In the genomic region with DNA sequence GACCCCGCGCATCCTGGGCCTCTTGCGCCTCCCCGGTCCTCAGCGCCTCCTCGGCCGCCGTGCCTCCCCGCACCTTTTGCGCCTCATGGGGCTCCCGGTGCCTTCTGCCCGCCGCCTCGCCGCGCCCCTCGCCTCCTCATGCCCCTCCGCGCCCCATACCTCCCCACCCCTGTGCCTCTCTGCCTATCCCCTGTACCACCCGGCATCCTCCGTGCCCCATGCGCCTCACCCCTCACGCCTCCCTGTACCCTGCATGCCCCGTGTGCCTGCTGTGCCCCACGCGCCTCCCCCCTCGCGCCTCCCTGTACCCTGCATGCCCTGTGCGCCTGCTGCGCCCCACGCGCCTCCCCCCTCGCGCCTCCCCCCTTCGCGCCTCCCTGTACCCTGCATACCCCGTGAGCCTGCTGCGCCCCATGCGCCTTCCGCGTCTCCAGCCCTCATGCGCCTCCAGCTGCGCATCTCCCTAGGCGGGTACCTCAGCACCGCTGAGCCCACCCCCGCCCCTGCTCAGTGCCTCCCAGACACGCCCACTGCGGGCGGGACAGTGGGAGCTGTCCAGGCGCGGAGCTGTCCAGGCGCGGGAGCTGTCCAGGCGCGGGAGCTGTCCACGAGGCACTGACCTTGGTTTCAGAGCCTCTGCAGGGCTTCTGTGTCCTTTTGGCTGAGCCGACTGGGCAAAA, we compare ENCODE assay signal across 1 cellular context.
TF ChIP-seq lines count a peak whose summit lies in the region.

No MANE protein-coding gene starts in this region.

TF ChIP-seq in HEK293, 187 proteins besides CTCF, POLR2A, EP300 and RAD21 (continued from another document):
- TF ChIP-seq ZNF148 (tag by site-specific recombination; IDR thresholded peaks at IDR 0.05; ENCODE audit: borderline replicate concordance) (no peak), ZBTB49 (tag by site-specific recombination; IDR thresholded peaks at IDR 0.05; ENCODE audit: low read depth) (no peak)
